8 cellular contexts compared by ENCODE assay signal in genomic region chr3:10248184-10248983, GRCh38. TPM values are rescaled to one million over a fixed set of nuclear protein-coding genes. Genes with fewer than 3 reads are reported as not detected.
A peak's percentile ranks its signal among the peaks of the same experiment; 100 is the strongest.
DNase-seq lines count a peak whose midpoint lies in the region; ATAC-seq and TF ChIP-seq lines count a peak whose summit lies in the region.

TSS of gene TATDN2 (plus strand) at chr3:10248459. CDS start at chr3:10249201, 742 bp downstream.

- H3K9ac ChIP-seq in PC-3 (ENCODE audit: low read length), result peak within 1 kb of the TSS; percentile 92

- TF ChIP-seq CTCF in PC-3 (conservative IDR thresholded peaks at IDR 0.05; ENCODE audit: low read depth, low read length), result no peak
- no peak for TF ChIP-seq CTCF in epithelial cell of proximal tubule (conservative IDR thresholded peaks at IDR 0.05; ENCODE audit: low read depth, low read length)

- no peaks in the 10 kb centered on the region for H3K9me2 ChIP-seq in PC-3 (replicated peaks; ENCODE audit: low read length)

- CTCF ChIA-PET in PC-3 (lab: Charles Lee), result interaction anchor here (0.6 kb wide), 1 partner anchor 25 kb away, joined by 3 read pairs; no protein-coding TSS in a partner anchor

- H3K4me1 ChIP-seq in PC-3 (ENCODE audit: insufficient read depth, low read length), result peaks cover 17% of the 10 kb centered on the region

- H3K36me3 ChIP-seq in PC-3 (ENCODE audit: low read depth, low read length), result peaks cover 20% of the 10 kb centered on the region

- H3F3A ChIP-seq in PC-3 (ENCODE audit: low read length, unreplicated experiment), result no peaks in the 10 kb centered on the region

- H3K27me3 ChIP-seq in PC-3 (ENCODE audit: low read length), result no peaks in the 10 kb centered on the region

- peak within 1 kb of the TSS; percentile 97 for H3K4me3 ChIP-seq in Jurkat, Clone E6-1 (ENCODE audit: low read length)
- H3K4me3 ChIP-seq in PC-3 (ENCODE audit: low read length) (peak within 1 kb of the TSS; percentile 97), epithelial cell of proximal tubule (ENCODE audit: low read depth, low read length) (peak within 1 kb of the TSS; percentile 86)

- H3K4me2 ChIP-seq in PC-3 (ENCODE audit: low read length), result peak within 1 kb of the TSS; percentile 96

- no TSS peak for BruUV-seq in PC-3 (replicated peaks; lab: Mats Ljungman, UMichigan)

- H3K9me3 ChIP-seq in PC-3 (ENCODE audit: low read length), result peaks cover 19% of the 10 kb centered on the region

- peak within 1 kb of the TSS; percentile 82 for H2AFZ ChIP-seq in PC-3 (ENCODE audit: low read length)

- peak within 1 kb of the TSS; percentile 15 for H3K27ac ChIP-seq in PC-3 (ENCODE audit: low read length)

- peaks cover 12% of the 10 kb centered on the region; the same call in 1 of the 2 replicates for H4K20me1 ChIP-seq in PC-3 (ENCODE audit: low read length)

- peak; percentile 96 for ATAC-seq in GM21717 (IDR thresholded peaks at IDR 0.05; ENCODE audit: unreplicated experiment)
- peak; percentile 96 for ATAC-seq in PC-3

- intact Hi-C loops in PC-3 (cut with micrococcal nuclease), result loop anchor here (1.0 kb wide), 2 partner anchors 56 to 133 kb away; partner anchors contain the start of gene BRK1

- POLR2A ChIA-PET in PC-3 (lab: Charles Lee; ENCODE audit: unreplicated experiment), result interaction anchor here (0.6 to 1.0 kb wide), 2 partner anchors 30 to 57 kb away, joined by 3 to 8 read pairs; no protein-coding TSS in a partner anchor

- DNase-seq in DMS53 (lab: John Stamatoyannopoulos, UW) (peak; percentile 95), PC-3 (peak; percentile 98), activated T-cell treated with anti-CD3 and anti-CD28 coated beads for 4 hours (peak; percentile 86), epithelial cell of proximal tubule (ENCODE audit: low read depth) (peak; percentile 53), mucosa of gallbladder (ENCODE audit: low spot score) (peak; percentile 97)
- peak; percentile 98 for DNase-seq in Jurkat, Clone E6-1 (ENCODE audit: low read depth, low spot score)
- DNase-seq in stimulated activated CD8-positive, alpha-beta memory T cell treated with anti-CD3 and anti-CD28 coated beads, Interleukin-4, amount 100 ng/mL, for 24 hours (ENCODE audit: low read depth), result peak; percentile 90

- H3K79me2 ChIP-seq in PC-3 (ENCODE audit: low read length), result peaks cover 41% of the 10 kb centered on the region

RNA-seq across cellular contexts. Expression of gene TATDN2, which starts in this region (rescaled TPM):
- 31.2 TPM for polyA plus RNA-seq in Jurkat, Clone E6-1 (2012; ENCODE audit: insufficient read depth, insufficient read length)
- total RNA-seq in PC-3 (2014; rRNA removed) (14.1 and 25.6 TPM in 2 replicates), epithelial cell of proximal tubule (14.0 and 14.6 TPM in 2 replicates), mucosa of gallbladder (39.1 TPM)

Comparison
In these comparisons a context has a peak if more than half of its experiments do, and no peak if none do; other contexts are left out.
1. Peak in every context shown above with its lines: DNase-seq, ATAC-seq, H3K4me3 ChIP-seq and H3K27ac ChIP-seq.